ENCODE assay signal across 23 cellular contexts in the genomic region with DNA sequence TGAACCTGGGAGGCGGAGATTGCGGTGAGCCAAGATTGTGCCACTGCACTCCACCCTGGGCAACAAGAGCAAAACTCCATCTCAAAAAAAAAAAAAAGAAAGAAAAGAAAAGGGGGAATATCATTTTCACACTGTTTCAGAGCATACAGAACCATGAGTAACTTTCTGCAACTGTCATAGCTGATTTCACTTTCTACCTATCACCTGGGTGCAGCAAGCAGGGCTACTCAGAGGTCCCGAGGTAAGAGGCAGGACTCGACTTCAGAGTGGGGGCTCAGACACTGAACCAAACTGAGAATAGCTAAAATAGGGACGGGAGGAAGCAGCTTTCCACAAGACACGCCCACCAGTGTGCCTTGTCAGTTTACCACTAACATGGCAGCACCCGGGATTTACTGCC. TPM values are rescaled to one million over a fixed set of nuclear protein-coding genes. Genes with fewer than 3 reads are reported as not detected.
DNase-seq lines count a peak whose midpoint lies in the region; ATAC-seq, FAIRE-seq and TF ChIP-seq lines count a peak whose summit lies in the region.
"Had no signal": no experiment of that assay in that cellular context is flagged by ENCODE, and none has a peak within 500 bp of the region (broad histone marks: within the 10 kb centered on the region; RNA-seq: fewer than 3 reads in every experiment).

No MANE protein-coding gene starts in this region.

- H3K79me2 ChIP-seq in GM12878 (ENCODE audit: control insufficient read depth, insufficient read depth, low read length) (no peaks in the 10 kb centered on the region), SK-N-SH (ENCODE audit: insufficient read depth) (no peaks in the 10 kb centered on the region)

- no peak overlapping the region for H3K27ac ChIP-seq in IMR-90 (ENCODE audit: insufficient read depth, low read length)
- no peak overlapping the region for H3K27ac ChIP-seq in GM12878 (ENCODE audit: control insufficient read depth, insufficient read depth)
- H3K27ac ChIP-seq in testis, result no peak overlapping the region
- H3K27ac ChIP-seq in SK-N-SH (ENCODE audit: low read depth in 2 of 2, low read length in 1 of 2), result no peak overlapping the region
- H3K27ac ChIP-seq: HL-60, RWPE1 had no signal

- no peak overlapping the region for H2AK5ac ChIP-seq in IMR-90 (ENCODE audit: low read depth, low read length)

- TF ChIP-seq RAD21 in IMR-90 (IDR thresholded peaks at IDR 0.05; ENCODE audit: low read length), result no peak
- TF ChIP-seq RAD21 in GM12878 (IDR thresholded peaks at IDR 0.05; ENCODE audit: insufficient read depth, low read depth, low read length), result no peak
- TF ChIP-seq RAD21 in SK-N-SH (IDR thresholded peaks at IDR 0.05; ENCODE audit: low read length), result no peak

- no peak overlapping the region for H2AK9ac ChIP-seq in IMR-90 (replicated peaks; ENCODE audit: low read depth, low read length, poor library complexity)

- no peak overlapping the region for H2BK120ac ChIP-seq in IMR-90 (ENCODE audit: low read depth, low read length)

- H3K4me3 ChIP-seq in IMR-90 (ENCODE audit: insufficient read depth, low read depth, low read length), result no peak overlapping the region
- H3K4me3 ChIP-seq in GM12878, result 0 out of 2 replicates have a peak overlapping the region, but pooled peaks have one; percentile 12
- H3K4me3 ChIP-seq in testis, result no peak overlapping the region
- H3K4me3 ChIP-seq in SK-N-SH (ENCODE audit: low read depth in 2 of 2, low read length in 1 of 2), result no peak overlapping the region

- no peak overlapping the region for H4K5ac ChIP-seq in IMR-90 (ENCODE audit: low read depth, low read length)

- SMC1A ChIA-PET in GM12878 (lab: Charles Lee; ENCODE audit: uncharacterized antibody, unreplicated experiment), result interaction anchor here (0.6 kb wide), 1 partner anchor 186 kb away, joined by 3 read pairs; no protein-coding TSS in a partner anchor

- no peak overlapping the region for H2BK20ac ChIP-seq in IMR-90 (ENCODE audit: low read depth, low read length)

- H3K56ac ChIP-seq in IMR-90 (ENCODE audit: extremely low read depth, insufficient read depth, low read length), result no peak overlapping the region

- H3K4me2 ChIP-seq in IMR-90 (ENCODE audit: low read depth, low read length), result no peak overlapping the region
- H3K4me2 ChIP-seq in GM12878 (ENCODE audit: control insufficient read depth, insufficient read depth), result peak overlapping the region; percentile 59; the same call in 1 of the 2 replicates
- H3K4me2 ChIP-seq in SK-N-SH, result no peak overlapping the region

- H3K4ac ChIP-seq in IMR-90 (ENCODE audit: low read depth, low read length), result no peak overlapping the region

- H3K9me2 ChIP-seq in SK-N-SH, result no peaks in the 10 kb centered on the region

- no peak overlapping the region for H4K91ac ChIP-seq in IMR-90 (ENCODE audit: insufficient read depth, low read depth, low read length)

- H3K79me1 ChIP-seq in IMR-90 (ENCODE audit: low read depth in 1 of 2, low read length in 2 of 2), result no peaks in the 10 kb centered on the region

- no peak for FAIRE-seq in GM12878 (lab: Jason Lieb, UNC)
- FAIRE-seq: G401.6, GM19239 had no signal

- no peaks in the 10 kb centered on the region for H4K20me1 ChIP-seq in IMR-90 (ENCODE audit: insufficient read depth, low read length)
- no peaks in the 10 kb centered on the region for H4K20me1 ChIP-seq in GM12878 (ENCODE audit: control insufficient read depth, insufficient read depth)
- no peaks in the 10 kb centered on the region for H4K20me1 ChIP-seq in SK-N-SH (ENCODE audit: insufficient read depth)

- no peak overlapping the region for H3K18ac ChIP-seq in IMR-90 (ENCODE audit: low read depth, low read length)

- H3K9ac ChIP-seq in IMR-90 (ENCODE audit: low read depth, low read length) (no peak overlapping the region), GM12878 (ENCODE audit: control insufficient read depth, insufficient read depth, low read length) (no peak overlapping the region), SK-N-SH (no peak overlapping the region)

- H3F3A ChIP-seq in SK-N-SH (replicated peaks; ENCODE audit: insufficient read depth), result no peaks in the 10 kb centered on the region

- H2AFZ ChIP-seq in IMR-90 (replicated peaks; ENCODE audit: low read length, poor library complexity) (peak overlapping the region; percentile 32), GM12878 (ENCODE audit: control insufficient read depth, low read depth, low read length) (peak overlapping the region; percentile 18; the same call in 1 of the 2 replicates), SK-N-SH (ENCODE audit: low read depth) (no peak overlapping the region)

- POLR2A ChIA-PET in IMR-90 (lab: Charles Lee; ENCODE audit: unreplicated experiment) (no interaction called here), GM12878 (lab: Charles Lee) (no interaction called here), SK-N-SH (lab: Yijun Ruan, JAX) (interaction anchor here (0.6 kb wide), 1 partner anchor 66 kb away, joined by 3 read pairs; no protein-coding TSS in a partner anchor)

- BruUV-seq in IMR-90 (replicated peaks; lab: Mats Ljungman, UMichigan) (no TSS peak), GM12878 (replicated peaks; lab: Mats Ljungman, UMichigan) (no TSS peak)

- peaks cover 11% of the 10 kb centered on the region for H3K27me3 ChIP-seq in IMR-90 (ENCODE audit: control insufficient read depth, insufficient read depth, low read length)
- no peaks in the 10 kb centered on the region for H3K27me3 ChIP-seq in GM12878 (replicated peaks in 1 of 2; ENCODE audit: control insufficient read depth in 2 of 2, insufficient read depth in 2 of 2, low read length in 1 of 2)
- no peaks in the 10 kb centered on the region for H3K27me3 ChIP-seq in testis
- H3K27me3 ChIP-seq in SK-N-SH (ENCODE audit: insufficient read depth), result no peaks in the 10 kb centered on the region; the same call in 1 of the 2 replicates

- intact Hi-C loops in IMR-90 (cut with micrococcal nuclease), result no loop called here
- intact Hi-C loops in GM12878 (cut with micrococcal nuclease; ENCODE audit: unreplicated experiment), result no loop called here
- intact Hi-C loops in testis (cut with DNase I; ENCODE audit: low total_unique reads), result no loop called here

- TF ChIP-seq EP300 in GM12878 (IDR thresholded peaks at IDR 0.05; ENCODE audit: borderline replicate concordance in 1 of 2, control insufficient read depth in 1 of 2, low read depth in 2 of 2, low read length in 2 of 2), result no peak
- no peak for TF ChIP-seq EP300 in SK-N-SH (IDR thresholded peaks at IDR 0.05; ENCODE audit: borderline replicate concordance in 1 of 2, low read depth in 1 of 2, low read length in 1 of 2)

- 61% methylated on average over 5 of the region's 7 CpGs; no CpG with 5 or more reads in 1 of the 2 experiments for WGBS in IMR-90 (ENCODE audit: extremely low coverage in 2 of 2, insufficient read length in 1 of 2), 2 experiments
- WGBS in GM12878 (ENCODE audit: insufficient coverage, insufficient replicate concordance, low lambda C conversion rate, missing lambda C conversion rate), result 46% methylated on average over 7 of the region's 7 CpGs
- WGBS in testis, 2 donors, result 50 to 64% methylated on average over 7 of the region's 7 CpGs
- 33% methylated on average over 7 of the region's 7 CpGs for WGBS in SK-N-SH (ENCODE audit: low lambda C conversion rate)

- no peak for TF ChIP-seq CTCF in IMR-90 (conservative IDR thresholded peaks at IDR 0.05; ENCODE audit: low read depth, low read length)
- no peak for TF ChIP-seq CTCF in GM12878 (IDR thresholded peaks at IDR 0.05 in 2 of 3, conservative IDR thresholded peaks at IDR 0.05 in 1 of 3; ENCODE audit: control insufficient read depth in 2 of 3, extremely low read depth in 1 of 3, insufficient read depth in 1 of 3, low read depth in 3 of 3, low read length in 3 of 3)
- no peak for TF ChIP-seq CTCF in testis (IDR thresholded peaks at IDR 0.05)
- no peak for TF ChIP-seq CTCF in SK-N-SH (IDR thresholded peaks at IDR 0.05)

- no peak overlapping the region for H2BK15ac ChIP-seq in IMR-90 (ENCODE audit: low read depth, low read length)

- no peak overlapping the region for H3K23ac ChIP-seq in IMR-90 (ENCODE audit: low read depth, low read length)

- H2BK5ac ChIP-seq in IMR-90 (ENCODE audit: low read depth, low read length, poor library complexity, severe bottlenecking), result no peak overlapping the region

- dilution Hi-C loops in IMR-90 (cut with HindIII; ENCODE audit: low sequenced_read_pairs, unreplicated experiment), result no loop called here

- no peaks in the 10 kb centered on the region for H3K9me1 ChIP-seq in IMR-90 (ENCODE audit: insufficient read depth, low read length)

- H4K8ac ChIP-seq in IMR-90 (ENCODE audit: low read depth in 2 of 2, low read length in 2 of 2), result no peak overlapping the region

- H3K14ac ChIP-seq in IMR-90 (replicated peaks; ENCODE audit: low read depth, low read length), result no peak overlapping the region

- ATAC-seq in GM21717 (IDR thresholded peaks at IDR 0.05; ENCODE audit: unreplicated experiment) (peak; percentile 67), IMR-90 (ENCODE audit: low read depth) (no peak), GM12878 (peak; percentile 55), GM19324 (IDR thresholded peaks at IDR 0.05; ENCODE audit: low FRiP score, unreplicated experiment) (no peak)
- ATAC-seq: PC-3 had no signal

- H3K36me3 ChIP-seq in IMR-90 (ENCODE audit: control insufficient read depth, insufficient read depth, low read length) (no peaks in the 10 kb centered on the region), GM12878 (ENCODE audit: control insufficient read depth in 2 of 2, insufficient read depth in 2 of 2, low read length in 1 of 2) (no peaks in the 10 kb centered on the region), testis (ENCODE audit: low read depth, missing control alignments) (no peaks in the 10 kb centered on the region), SK-N-SH (replicated peaks in 1 of 2; ENCODE audit: control insufficient read depth in 1 of 2, insufficient read depth in 2 of 2, low read length in 1 of 2) (no peaks in the 10 kb centered on the region)

- TF ChIP-seq POLR2A in IMR-90 (IDR thresholded peaks at IDR 0.05; ENCODE audit: low read depth, low read length) (no peak), GM12878 (IDR thresholded peaks at IDR 0.05; ENCODE audit: low read depth, low read length) (no peak), testis (IDR thresholded peaks at IDR 0.05) (no peak)

- DNase-seq in IMR-90 (no peak), GM12878 (ENCODE audit: low read depth, low spot score) (no peak), testis (peak; percentile 11), RPMI8226 (no peak), SK-N-SH (no peak)
- DNase-seq: Caco-2; CD4-positive, CD25-positive, alpha-beta regulatory T cell; H7; Karpas-422; NCI-H1694 treated with DMSO at 0.1 percent for 48 hours; NCI-H2227 treated with DMSO at 0.1 percent for 48 hours; NCI-H510A treated with DMSO at 0.1 percent for 48 hours; NCI-H774; PC-3 had no signal

- in situ Hi-C loops in IMR-90 (cut with MboI; ENCODE audit: low sequenced_read_pairs) (no loop called here), GM12878 (cut with MboI) (no loop called here)

- no peaks in the 10 kb centered on the region for H3K4me1 ChIP-seq in IMR-90 (ENCODE audit: control insufficient read depth, insufficient read depth, low read length)
- peaks cover 7% of the 10 kb centered on the region for H3K4me1 ChIP-seq in GM12878 (ENCODE audit: control insufficient read depth, insufficient read depth, low read length)
- no peaks in the 10 kb centered on the region for H3K4me1 ChIP-seq in testis
- no peaks in the 10 kb centered on the region for H3K4me1 ChIP-seq in SK-N-SH (ENCODE audit: control insufficient read depth in 1 of 2, insufficient read depth in 2 of 2, low read depth in 1 of 2, low read length in 1 of 2)

- H3K9me3 ChIP-seq in IMR-90 (ENCODE audit: control insufficient read depth, insufficient read depth, low read length) (no peaks in the 10 kb centered on the region), GM12878 (replicated peaks; ENCODE audit: control insufficient read depth, insufficient read depth, low read length) (no peaks in the 10 kb centered on the region; the same call in 2 of the 3 replicates), testis (no peaks in the 10 kb centered on the region), SK-N-SH (no peaks in the 10 kb centered on the region)
- H3K9me3 ChIP-seq: Caco-2 had no signal

- RAD21 ChIA-PET in GM12878 (lab: Charles Lee; ENCODE audit: unreplicated experiment), result interaction anchor here (1.5 kb wide), 1 partner anchor 51 kb away, joined by 5 read pairs; no protein-coding TSS in a partner anchor

- CTCF ChIA-PET in IMR-90 (lab: Yijun Ruan, JAX), result no interaction called here
- CTCF ChIA-PET in GM12878 (lab: Yijun Ruan, JAX), result interaction anchor here (1.0 to 2.2 kb wide), 2 partner anchors 10 to 21 kb away, joined by 3 to 8 read pairs; no protein-coding TSS in a partner anchor
- CTCF ChIA-PET in SK-N-SH (lab: Yijun Ruan, JAX), result interaction anchor here (2.9 kb wide), 1 partner anchor 10 kb away, joined by 12 read pairs; no protein-coding TSS in a partner anchor

RNA-seq across cellular contexts. Expression of a gene that starts 29.8 kb away (rescaled TPM):
- total RNA-seq in IMR-90 (2012; rRNA removed) (not detected in 2 replicates), GM12878 (2014; rRNA removed) (not detected in 2 replicates), GM12878 (2014; rRNA removed; fragmentation: Illumina TruSeq; extraction: Trizol) (not detected in 2 replicates), GM12878 (2021) (not detected in 2 replicates), testis (not detected)
- polyA plus RNA-seq in IMR-90 (2012; rRNA removed) (not detected in 2 replicates), GM12878 (2011; rRNA removed) (not detected in 2 replicates), GM12878 (2014; fragmentation: Illumina TruSeq; extraction: Trizol) (not detected in 2 replicates), GM12878 (2014; fragmentation: Nextera tagmentation; extraction: Ambion mirVana) (not detected), GM12878 (2014; rRNA removed) (not detected in 2 replicates), GM12878 (2016; fragmentation: Nextera tagmentation; extraction: Ambion mirVana) (not detected), testis (ENCODE audit: insufficient read depth, low read depth, low replicate concordance) (not detected), SK-N-SH (2012; rRNA removed) (not detected in 2 replicates)
- polyA plus RNA-seq in IMR-90 (2012; cell fraction: cytosol; rRNA removed), result not detected in 2 replicates
- polyA plus RNA-seq in IMR-90 (2012; cell fraction: nucleus; rRNA removed; ENCODE audit: low replicate concordance), result not detected in 2 replicates
- total RNA-seq in GM12878 (2013; cell fraction: nucleolus; rRNA removed), result not detected in 2 replicates
- not detected for polyA plus RNA-seq in GM12878 (2011; ENCODE audit: low read depth)
- polyA plus RNA-seq in GM12878 (2011; cell fraction: cytosol; rRNA removed), result not detected in 2 replicates
- polyA plus RNA-seq in GM12878 (2011; cell fraction: nucleus; rRNA removed), result not detected in 2 replicates
- polyA plus RNA-seq in GM12878 (2012), result not detected in 2 replicates
- polyA minus RNA-seq in GM12878 (2011; rRNA and poly(A)+ RNA removed), result not detected in 2 replicates
- polyA minus RNA-seq in GM12878 (2011; cell fraction: cytosol; rRNA and poly(A)+ RNA removed), result not detected in 2 replicates
- not detected in 2 replicates for polyA minus RNA-seq in GM12878 (2011; cell fraction: nucleus; rRNA and poly(A)+ RNA removed)
- not detected in 2 replicates for polyA plus RNA-seq in SK-N-SH (2012; cell fraction: cytosol; rRNA removed)
- polyA plus RNA-seq in SK-N-SH (2012; cell fraction: nucleus; rRNA removed), result not detected in 2 replicates
- total RNA-seq: Caco-2; CD4-positive, CD25-positive, alpha-beta regulatory T cell; H7; HT1080; MCF 10A; PC-3; T-helper 1 cell treated with Interleukin-12 subunit alpha and Interleukin-12 subunit beta and Interleukin-4 antibody, amounts not matched to agents 30 ng/mL and 1 ng/mL, for 36 hours had no signal
- polyA plus RNA-seq: CD4-positive, CD25-positive, alpha-beta regulatory T cell had no signal

RNA-seq across cellular contexts. Expression of a gene that starts 41.2 kb away (rescaled TPM):
- total RNA-seq in IMR-90 (2012; rRNA removed) (3.9 and 4.4 TPM in 2 replicates), GM12878 (2014; rRNA removed) (2.5 and 2.6 TPM in 2 replicates), GM12878 (2014; rRNA removed; fragmentation: Illumina TruSeq; extraction: Trizol) (0.69 and 1.0 TPM in 2 replicates), GM12878 (2021) (2.8 and 3.8 TPM in 2 replicates), testis (10 to 100 TPM; 26.4 to 30.6 TPM)
- polyA plus RNA-seq in IMR-90 (2012; rRNA removed) (13.9 and 15.7 TPM in 2 replicates), GM12878 (2011; rRNA removed) (3.4 and 5.1 TPM in 2 replicates), GM12878 (2014; fragmentation: Illumina TruSeq; extraction: Trizol) (1.4 TPM in 1 of 2 replicates, not detected in the other), GM12878 (2014; fragmentation: Nextera tagmentation; extraction: Ambion mirVana) (under 1 TPM; 0.18 to 0.39 TPM), GM12878 (2014; rRNA removed) (2.6 and 4.4 TPM in 2 replicates), GM12878 (2016; fragmentation: Nextera tagmentation; extraction: Ambion mirVana) (1 to 10 TPM; 1.4 to 1.6 TPM), testis (ENCODE audit: insufficient read depth, low read depth, low replicate concordance) (43.3 TPM), SK-N-SH (2012; rRNA removed) (17.6 and 19.7 TPM in 2 replicates)
- polyA plus RNA-seq in IMR-90 (2012; cell fraction: cytosol; rRNA removed), result 12.1 and 23.0 TPM in 2 replicates
- 89.0 and 117 TPM in 2 replicates for polyA plus RNA-seq in IMR-90 (2012; cell fraction: nucleus; rRNA removed; ENCODE audit: low replicate concordance)
- 18.5 and 21.9 TPM in 2 replicates for total RNA-seq in GM12878 (2013; cell fraction: nucleolus; rRNA removed)
- polyA plus RNA-seq in GM12878 (2011; ENCODE audit: low read depth), result 1.5 TPM
- 2.2 and 3.6 TPM in 2 replicates for polyA plus RNA-seq in GM12878 (2011; cell fraction: cytosol; rRNA removed)
- 83.9 and 96.1 TPM in 2 replicates for polyA plus RNA-seq in GM12878 (2011; cell fraction: nucleus; rRNA removed)
- polyA plus RNA-seq in GM12878 (2012), result 4.8 and 5.6 TPM in 2 replicates
- polyA minus RNA-seq in GM12878 (2011; rRNA and poly(A)+ RNA removed), result 2.9 and 4.3 TPM in 2 replicates
- 0.80 and 1.4 TPM in 2 replicates for polyA minus RNA-seq in GM12878 (2011; cell fraction: cytosol; rRNA and poly(A)+ RNA removed)
- polyA minus RNA-seq in GM12878 (2011; cell fraction: nucleus; rRNA and poly(A)+ RNA removed), result 9.2 and 9.6 TPM in 2 replicates
- polyA plus RNA-seq in SK-N-SH (2012; cell fraction: cytosol; rRNA removed), result 7.3 and 9.1 TPM in 2 replicates
- polyA plus RNA-seq in SK-N-SH (2012; cell fraction: nucleus; rRNA removed), result 71.0 and 80.7 TPM in 2 replicates

RNA-seq across cellular contexts. Expression of a gene that starts 49.3 kb away (rescaled TPM):
- total RNA-seq in IMR-90 (2012; rRNA removed) (128 and 158 TPM in 2 replicates), GM12878 (2014; rRNA removed) (134 and 144 TPM in 2 replicates), GM12878 (2014; rRNA removed; fragmentation: Illumina TruSeq; extraction: Trizol) (126 and 128 TPM in 2 replicates), GM12878 (2021) (131 and 141 TPM in 2 replicates), testis (100 to 1,000 TPM; 110 to 145 TPM)
- polyA plus RNA-seq in IMR-90 (2012; rRNA removed) (280 and 285 TPM in 2 replicates), GM12878 (2011; rRNA removed) (102 and 156 TPM in 2 replicates), GM12878 (2014; fragmentation: Illumina TruSeq; extraction: Trizol) (86.6 and 141 TPM in 2 replicates), GM12878 (2014; fragmentation: Nextera tagmentation; extraction: Ambion mirVana) (100 to 1,000 TPM; 264 to 285 TPM), GM12878 (2014; rRNA removed) (176 and 185 TPM in 2 replicates), GM12878 (2016; fragmentation: Nextera tagmentation; extraction: Ambion mirVana) (100 to 1,000 TPM; 218 to 228 TPM), testis (ENCODE audit: insufficient read depth, low read depth, low replicate concordance) (108 TPM), SK-N-SH (2012; rRNA removed) (277 and 331 TPM in 2 replicates)
- polyA plus RNA-seq in IMR-90 (2012; cell fraction: cytosol; rRNA removed), result 332 and 427 TPM in 2 replicates
- polyA plus RNA-seq in IMR-90 (2012; cell fraction: nucleus; rRNA removed; ENCODE audit: low replicate concordance), result 75.9 and 113 TPM in 2 replicates
- 25.1 and 33.4 TPM in 2 replicates for total RNA-seq in GM12878 (2013; cell fraction: nucleolus; rRNA removed)
- 91.5 TPM for polyA plus RNA-seq in GM12878 (2011; ENCODE audit: low read depth)
- 248 and 288 TPM in 2 replicates for polyA plus RNA-seq in GM12878 (2011; cell fraction: cytosol; rRNA removed)
- 100 and 116 TPM in 2 replicates for polyA plus RNA-seq in GM12878 (2011; cell fraction: nucleus; rRNA removed)
- 142 and 151 TPM in 2 replicates for polyA plus RNA-seq in GM12878 (2012)
- polyA minus RNA-seq in GM12878 (2011; rRNA and poly(A)+ RNA removed), result 65.8 and 84.2 TPM in 2 replicates
- polyA minus RNA-seq in GM12878 (2011; cell fraction: cytosol; rRNA and poly(A)+ RNA removed), result 16.3 and 21.6 TPM in 2 replicates
- 15.2 and 19.2 TPM in 2 replicates for polyA minus RNA-seq in GM12878 (2011; cell fraction: nucleus; rRNA and poly(A)+ RNA removed)
- polyA plus RNA-seq in SK-N-SH (2012; cell fraction: cytosol; rRNA removed), result 243 and 313 TPM in 2 replicates
- polyA plus RNA-seq in SK-N-SH (2012; cell fraction: nucleus; rRNA removed), result 89.7 and 130 TPM in 2 replicates

RNA-seq across cellular contexts. Expression of a gene that starts 53.7 kb away (rescaled TPM):
- total RNA-seq in IMR-90 (2012; rRNA removed) (7.3 and 8.9 TPM in 2 replicates), GM12878 (2014; rRNA removed) (6.4 and 8.2 TPM in 2 replicates), GM12878 (2014; rRNA removed; fragmentation: Illumina TruSeq; extraction: Trizol) (5.7 and 6.7 TPM in 2 replicates), GM12878 (2021) (5.8 and 8.4 TPM in 2 replicates), testis (10 to 100 TPM; 15.1 to 18.0 TPM)
- polyA plus RNA-seq in IMR-90 (2012; rRNA removed) (18.8 and 21.0 TPM in 2 replicates), GM12878 (2011; rRNA removed) (7.0 and 7.8 TPM in 2 replicates), GM12878 (2014; fragmentation: Illumina TruSeq; extraction: Trizol) (5.5 and 7.6 TPM in 2 replicates), GM12878 (2014; fragmentation: Nextera tagmentation; extraction: Ambion mirVana) (1 to 10 TPM; 2.6 to 3.1 TPM), GM12878 (2014; rRNA removed) (11.6 and 11.9 TPM in 2 replicates), GM12878 (2016; fragmentation: Nextera tagmentation; extraction: Ambion mirVana) (1 to 10 TPM; 5.8 to 7.1 TPM), testis (ENCODE audit: insufficient read depth, low read depth, low replicate concordance) (9.8 TPM), SK-N-SH (2012; rRNA removed) (5.2 and 5.4 TPM in 2 replicates)
- polyA plus RNA-seq in IMR-90 (2012; cell fraction: cytosol; rRNA removed), result 16.9 and 19.9 TPM in 2 replicates
- 85.3 and 102 TPM in 2 replicates for polyA plus RNA-seq in IMR-90 (2012; cell fraction: nucleus; rRNA removed; ENCODE audit: low replicate concordance)
- total RNA-seq in GM12878 (2013; cell fraction: nucleolus; rRNA removed), result 24.9 and 25.4 TPM in 2 replicates
- polyA plus RNA-seq in GM12878 (2011; ENCODE audit: low read depth), result 2.2 TPM
- polyA plus RNA-seq in GM12878 (2011; cell fraction: cytosol; rRNA removed), result 7.5 and 10.6 TPM in 2 replicates
- polyA plus RNA-seq in GM12878 (2011; cell fraction: nucleus; rRNA removed), result 22.2 and 32.5 TPM in 2 replicates
- 4.6 and 5.0 TPM in 2 replicates for polyA plus RNA-seq in GM12878 (2012)
- polyA minus RNA-seq in GM12878 (2011; rRNA and poly(A)+ RNA removed), result 6.7 and 7.7 TPM in 2 replicates
- 2.1 TPM in 1 of 2 replicates, not detected in the other for polyA minus RNA-seq in GM12878 (2011; cell fraction: cytosol; rRNA and poly(A)+ RNA removed)
- 6.3 and 15.9 TPM in 2 replicates for polyA minus RNA-seq in GM12878 (2011; cell fraction: nucleus; rRNA and poly(A)+ RNA removed)
- polyA plus RNA-seq in SK-N-SH (2012; cell fraction: cytosol; rRNA removed), result 1.6 and 1.7 TPM in 2 replicates
- polyA plus RNA-seq in SK-N-SH (2012; cell fraction: nucleus; rRNA removed), result 46.0 and 49.7 TPM in 2 replicates

Comparison
In these comparisons a context has a peak if more than half of its experiments do, and no peak if none do; other contexts are left out.
1. ATAC-seq: peak in GM21717 (single experiment) and GM12878 (single experiment); none in IMR-90 (single experiment) and GM19324 (single experiment).